8 cellular contexts compared by ENCODE assay signal in the genomic region with DNA sequence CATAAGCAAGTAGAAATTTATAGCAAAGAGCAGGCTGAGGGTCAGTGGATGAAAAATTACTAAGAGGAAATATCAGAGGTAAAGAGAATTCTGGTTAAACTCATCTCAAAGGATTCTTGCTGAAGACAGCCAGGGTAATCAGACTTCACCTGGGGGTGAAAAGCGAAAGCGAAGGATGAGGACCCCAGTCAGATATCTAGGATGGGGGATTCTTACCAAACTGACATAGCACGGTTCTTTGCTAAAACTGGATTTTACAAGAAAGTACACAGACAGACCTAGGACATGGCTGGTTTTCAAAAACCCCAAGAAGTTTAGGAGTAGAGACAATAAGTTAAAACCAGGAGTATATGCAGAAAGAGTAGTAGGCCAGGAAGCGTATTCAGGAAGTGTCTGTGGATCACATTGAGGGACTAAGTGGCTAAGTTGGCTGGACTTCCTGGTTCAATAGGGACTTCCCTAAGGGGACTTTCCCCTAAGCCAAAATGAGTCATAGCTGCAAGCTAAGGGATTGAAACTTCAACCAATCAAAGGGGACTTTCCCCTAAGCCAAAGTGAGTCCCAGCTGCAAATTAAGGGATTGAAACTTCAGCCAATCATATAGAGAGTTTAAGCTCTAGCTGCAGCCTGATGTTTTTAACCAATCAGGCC. TPM values are rescaled to one million over a fixed set of nuclear protein-coding genes. Genes with fewer than 3 reads are reported as not detected.
DNase-seq lines count a peak whose midpoint lies in the region; ATAC-seq, FAIRE-seq and TF ChIP-seq lines count a peak whose summit lies in the region.

No MANE protein-coding gene starts in this region.

- POLR2A ChIA-PET in T-cell (lab: Charles Lee) (no interaction called here), Caco-2 (lab: Charles Lee) (no interaction called here)

- CTCF ChIA-PET in T-cell (lab: Charles Lee) (interaction anchor here in 1 of 2 donors (0.6 kb wide), 1 partner anchor 38 kb away, joined by 10 read pairs; no protein-coding TSS in a partner anchor), Caco-2 (lab: Charles Lee) (no interaction called here)

- H3K27me3 Mint-ChIP-seq in T-cell (no peaks in the 10 kb centered on the region), Caco-2 (ENCODE audit: insufficient read depth, unreplicated experiment) (no peaks in the 10 kb centered on the region)

- no peaks in the 10 kb centered on the region for H3K9me3 ChIP-seq in Caco-2

- no peaks in the 10 kb centered on the region for H3K36me3 Mint-ChIP-seq in T-cell
- no peaks in the 10 kb centered on the region for H3K36me3 Mint-ChIP-seq in Caco-2 (ENCODE audit: insufficient read depth, unreplicated experiment)

- no peak for DNase-seq in GM12892 (ENCODE audit: insufficient read length)
- DNase-seq in T-cell = peak in 6 of 34 experiments; percentile 1 to 15 (median 7)
- peak; percentile 41 for DNase-seq in iris pigment epithelial cell (ENCODE audit: low read depth)
- no peak for DNase-seq in cerebellar cortex (ENCODE audit: low spot score)
- no peak for DNase-seq in Caco-2
- no peak for DNase-seq in NCI-H524 treated with DMSO at 0.1 percent for 48 hours (lab: John Stamatoyannopoulos, UW)
- DNase-seq in NCI-H1048 (lab: John Stamatoyannopoulos, UW) = no peak

- no peaks in the 10 kb centered on the region for H3K9me3 Mint-ChIP-seq in T-cell
- H3K9me3 Mint-ChIP-seq in Caco-2 (ENCODE audit: unreplicated experiment) = peaks cover 19% of the 10 kb centered on the region

- H3K27me3 ChIP-seq in Caco-2 (replicated peaks; ENCODE audit: control insufficient read depth, insufficient read depth, low read length) = no peaks in the 10 kb centered on the region

- no peak overlapping the region for H3K4me3 ChIP-seq in Caco-2 (ENCODE audit: low read depth, low read length)

- intact Hi-C loops in Caco-2 (cut with micrococcal nuclease; ENCODE audit: unreplicated experiment) = no loop called here

- H3K4me3 Mint-ChIP-seq in T-cell = peak overlapping the region in 1 of 3 donors; percentile 37
- no peak overlapping the region for H3K4me3 Mint-ChIP-seq in Caco-2 (ENCODE audit: unreplicated experiment)

- ATAC-seq in HG02588 (IDR thresholded peaks at IDR 0.05; ENCODE audit: unreplicated experiment) (peak; percentile 30), T-cell (replicated peaks in 1 of 4) (peak in 1 of 4 experiments; percentile 56)

- TF ChIP-seq CTCF in Caco-2 (IDR thresholded peaks at IDR 0.05; ENCODE audit: insufficient read depth in 1 of 2, low read depth in 1 of 2, low read length in 1 of 2, severe bottlenecking in 1 of 2, unreplicated experiment in 1 of 2) = no peak

- peaks cover 7% of the 10 kb centered on the region for H3K4me1 ChIP-seq in Caco-2

- peak overlapping the region; percentile 1 to 17 for H3K27ac Mint-ChIP-seq in T-cell
- no peak overlapping the region for H3K27ac Mint-ChIP-seq in Caco-2 (ENCODE audit: unreplicated experiment)

- H3K4me1 Mint-ChIP-seq in T-cell (peaks cover 24 to 36% (median 30%) of the 10 kb centered on the region in 3 donors), Caco-2 (ENCODE audit: low read depth, unreplicated experiment) (peaks cover 6% of the 10 kb centered on the region)

- FAIRE-seq in GM12892 (lab: Jason Lieb, UNC) = peak; percentile 95

- no peak for TF ChIP-seq POLR2A in GM12892 (IDR thresholded peaks at IDR 0.05; ENCODE audit: low read depth, low read length)

- H3K36me3 ChIP-seq in Caco-2 (ENCODE audit: control insufficient read depth, insufficient read depth, low read length) = no peaks in the 10 kb centered on the region

- no TSS peak for BruUV-seq in Caco-2 (replicated peaks; lab: Mats Ljungman, UMichigan)

RNA-seq across cellular contexts. Expression of a gene that starts 2.4 kb away (rescaled TPM):
- polyA plus RNA-seq in GM12892 (2012; ENCODE audit: missing spikeins) = 0.40 TPM
- total RNA-seq in T-cell = 1 to 10 TPM in 1 of 5 donors, under 1 TPM in 3, not detected in 1; 0.14 to 1.2 (median 0.40) TPM
- total RNA-seq in Caco-2 (2022) = not detected in 2 replicates

RNA-seq across cellular contexts. Expression of a gene that starts 23.2 kb away (rescaled TPM):
- polyA plus RNA-seq in GM12892 (2012; ENCODE audit: missing spikeins) = 274 TPM
- total RNA-seq in T-cell (10 to 100 TPM; 20.5 to 33.1 (median 30.6) TPM), Caco-2 (2022) (43.6 and 44.9 TPM in 2 replicates)

RNA-seq across cellular contexts. Expression of a gene that starts 40.0 kb away (rescaled TPM):
- 3.5 TPM for polyA plus RNA-seq in GM12892 (2012; ENCODE audit: missing spikeins)
- total RNA-seq in T-cell (1 to 10 TPM; 3.6 to 4.8 (median 4.2) TPM), Caco-2 (2022) (0.77 and 1.4 TPM in 2 replicates)
